In the genomic region with DNA sequence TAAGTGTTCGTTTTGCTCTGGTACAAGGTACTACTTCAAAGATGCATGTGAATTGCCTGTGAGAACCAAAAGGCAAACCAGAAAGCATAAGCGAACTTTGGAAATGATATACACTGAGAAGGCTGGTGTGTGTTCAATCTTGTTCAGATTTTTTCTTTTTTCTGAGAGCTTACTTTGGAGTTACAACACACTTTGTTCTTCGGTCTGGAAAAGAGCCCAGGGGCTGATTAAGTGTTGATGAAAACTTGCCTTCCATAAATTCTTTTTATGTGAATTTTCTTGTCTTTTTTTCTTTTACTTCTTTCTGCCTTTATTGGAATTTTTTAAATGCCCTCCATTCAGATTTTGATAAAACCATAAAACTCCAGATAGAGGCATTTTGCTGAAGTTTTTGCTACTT, we compare ENCODE assay signal across 32 cellular contexts.
DNase-seq lines count a peak whose midpoint lies in the region; ATAC-seq, FAIRE-seq and TF ChIP-seq lines count a peak whose summit lies in the region.
"Had no signal": no experiment of that assay in that cellular context is flagged by ENCODE, and none has a peak within 500 bp of the region (broad histone marks: within the 10 kb centered on the region; RNA-seq: fewer than 3 reads in every experiment).

No MANE protein-coding gene starts in this region.

- H3K4me1 ChIP-seq in Loucy (ENCODE audit: insufficient read depth, low read length, poor library complexity, severe bottlenecking) (peaks cover 8% of the 10 kb centered on the region), left lung (peaks cover 9 to 15% of the 10 kb centered on the region in 2 donors), tibial artery (peaks cover 0 to 47% (median 15%) of the 10 kb centered on the region in 4 donors)
- H3K4me1 ChIP-seq: body of pancreas, colonic mucosa, SJCRH30 had no signal

- no peaks in the 10 kb centered on the region for H3K79me2 ChIP-seq in Loucy (ENCODE audit: insufficient read depth, low read length)

- peak overlapping the region in 1 of 2 donors; percentile 19 for H3K27ac ChIP-seq in left lung
- peak overlapping the region; percentile 10 to 37 for H3K27ac ChIP-seq in tibial artery
- H3K27ac ChIP-seq: body of pancreas, colonic mucosa, esophagus squamous epithelium, heart right ventricle, right atrium auricular region, SJCRH30, thyroid gland had no signal

- H3K4me3 ChIP-seq in Loucy (ENCODE audit: low read length, poor library complexity, severe bottlenecking) (no peak overlapping the region), left lung (no peak overlapping the region), tibial artery (no peak overlapping the region)
- H3K4me3 ChIP-seq: body of pancreas, colonic mucosa, esophagus squamous epithelium, GM23338, heart right ventricle, K562, right atrium auricular region, SJCRH30, thyroid gland had no signal

- H3K4me1 Mint-ChIP-seq in T-helper 17 cell = no peaks in the 10 kb centered on the region
- H3K4me1 Mint-ChIP-seq: activated CD4-positive, alpha-beta memory T cell treated with anti-CD3 and anti-CD28 coated beads, Interleukin-2, amount 10 ng/mL, durations not matched to agents 7 days and 5 days; activated naive CD8-positive, alpha-beta T cell treated with anti-CD3 and anti-CD28 coated beads for 36 hours; GM23338; natural killer cell; T-cell had no signal

- H3K27me3 Mint-ChIP-seq in T-helper 17 cell = no peaks in the 10 kb centered on the region
- H3K27me3 Mint-ChIP-seq: activated CD4-positive, alpha-beta memory T cell treated with anti-CD3 and anti-CD28 coated beads, Interleukin-2, amount 10 ng/mL, durations not matched to agents 7 days and 5 days; effector memory CD8-positive, alpha-beta T cell; T-cell had no signal

- no peaks in the 10 kb centered on the region for H3F3A ChIP-seq in Loucy (ENCODE audit: low read depth)

- ATAC-seq in left lung (peak; percentile 60), T-helper 17 cell (no peak)
- ATAC-seq: activated CD4-positive, CD25-positive, alpha-beta regulatory T cell treated with anti-CD3 and anti-CD28 coated beads, Interleukin-2, amount 50 U/mL, for 24 hours; body of pancreas; CD8-positive, alpha-beta T cell; effector memory CD8-positive, alpha-beta T cell; GM23338; heart right ventricle; K562; left colon; natural killer cell; T-cell had no signal

- 0 out of 2 replicates have a peak overlapping the region, but pooled peaks have one; percentile 10 for H2AFZ ChIP-seq in Loucy (ENCODE audit: low read length)
- H2AFZ ChIP-seq: GM23338 had no signal

- intact Hi-C loops in left lung (cut with DNase I) (no loop called here), tibial artery (cut with DNase I; ENCODE audit: low total_unique reads) (no loop called here)

- H3K27me3 ChIP-seq in Loucy (ENCODE audit: insufficient read depth, low read length, poor library complexity, severe bottlenecking) = no peaks in the 10 kb centered on the region
- no peaks in the 10 kb centered on the region for H3K27me3 ChIP-seq in left lung
- no peaks in the 10 kb centered on the region for H3K27me3 ChIP-seq in tibial artery
- H3K27me3 ChIP-seq: body of pancreas, colonic mucosa, esophagus squamous epithelium, heart right ventricle, right atrium auricular region, SJCRH30, thyroid gland had no signal

- no peak overlapping the region for H3K4me2 ChIP-seq in Loucy (ENCODE audit: low read depth, low read length, poor library complexity, severe bottlenecking)
- H3K4me2 ChIP-seq: GM23338 had no signal

- no peak for DNase-seq in left lung
- no peak for DNase-seq in tibial artery
- DNase-seq in T-helper 17 cell = no peak
- DNase-seq in NCI-H774 (lab: John Stamatoyannopoulos, UW) = no peak
- DNase-seq in stimulated activated CD4-positive, alpha-beta T cell treated with anti-CD3 and anti-CD28 coated beads, Interleukin-12 subunit alpha, Interleukin-12 subunit beta, amount 100 ng/mL, for 4 hours = no peak
- DNase-seq in UCSD-AML1 (lab: John Stamatoyannopoulos, UW; ENCODE audit: unreplicated experiment) = no peak
- DNase-seq: activated CD4-positive, alpha-beta memory T cell treated with anti-CD3 and anti-CD28 coated beads, Interleukin-2, amount 10 ng/mL, durations not matched to agents 7 days and 5 days; activated naive CD8-positive, alpha-beta T cell treated with anti-CD3 and anti-CD28 coated beads for 36 hours; CD8-positive, alpha-beta T cell; colonic mucosa; effector memory CD8-positive, alpha-beta T cell; esophagus squamous epithelium; heart right ventricle; left colon; mesenchymal stem cell; natural killer cell; NCI-H1694; NCI-H2171; NCI-H510A treated with DMSO at 0.1 percent for 48 hours; SJCRH30; stimulated activated naive CD4-positive, alpha-beta T cell treated with Interleukin-2 at 50 U/mL for 16 hours; T-cell; thyroid gland had no signal

- H3K9ac ChIP-seq in Loucy (ENCODE audit: low read depth, low read length, poor library complexity, severe bottlenecking) = no peak overlapping the region

- H3K9me3 ChIP-seq in Loucy (ENCODE audit: insufficient read depth, low read depth, low read length) = no peaks in the 10 kb centered on the region
- H3K9me3 ChIP-seq in left lung = peaks cover 0 to 5% of the 10 kb centered on the region in 2 donors
- no peaks in the 10 kb centered on the region for H3K9me3 ChIP-seq in tibial artery
- no peaks in the 10 kb centered on the region for H3K9me3 ChIP-seq in T-helper 17 cell (ENCODE audit: control insufficient read depth, low read length, poor library complexity, severe bottlenecking)
- H3K9me3 ChIP-seq: body of pancreas, colonic mucosa, esophagus squamous epithelium, right atrium auricular region, SJCRH30, thyroid gland had no signal

- no peak overlapping the region for H3K4me3 Mint-ChIP-seq in T-helper 17 cell
- H3K4me3 Mint-ChIP-seq: activated CD4-positive, alpha-beta memory T cell treated with anti-CD3 and anti-CD28 coated beads, Interleukin-2, amount 10 ng/mL, durations not matched to agents 7 days and 5 days; activated naive CD8-positive, alpha-beta T cell treated with anti-CD3 and anti-CD28 coated beads for 36 hours; CD8-positive, alpha-beta T cell; effector memory CD8-positive, alpha-beta T cell; GM23338; natural killer cell; T-cell had no signal

- FAIRE-seq in endometrium (lab: Jason Lieb, UNC) = peak; percentile 94
- FAIRE-seq: G401.6, K562, RCC 7860 had no signal

- TF ChIP-seq CTCF in Loucy (conservative IDR thresholded peaks at IDR 0.05; ENCODE audit: low read length) = no peak
- no peak for TF ChIP-seq CTCF in left lung (IDR thresholded peaks at IDR 0.05)
- no peak for TF ChIP-seq CTCF in tibial artery (IDR thresholded peaks at IDR 0.05)

- no peaks in the 10 kb centered on the region for H3K36me3 ChIP-seq in Loucy (ENCODE audit: insufficient read depth, low read length)
- no peaks in the 10 kb centered on the region for H3K36me3 ChIP-seq in left lung
- H3K36me3 ChIP-seq in tibial artery = no peaks in the 10 kb centered on the region
- H3K36me3 ChIP-seq: colonic mucosa, esophagus squamous epithelium, heart right ventricle, right atrium auricular region, SJCRH30, thyroid gland had no signal

- H3K36me3 Mint-ChIP-seq in T-helper 17 cell (ENCODE audit: low read depth) = no peaks in the 10 kb centered on the region
- H3K36me3 Mint-ChIP-seq: activated naive CD8-positive, alpha-beta T cell treated with anti-CD3 and anti-CD28 coated beads for 36 hours; CD8-positive, alpha-beta T cell; natural killer cell; T-cell had no signal

- no peaks in the 10 kb centered on the region for H4K20me1 ChIP-seq in Loucy (ENCODE audit: insufficient read depth, low read length, poor library complexity, severe bottlenecking)

- no peak overlapping the region for H3K27ac Mint-ChIP-seq in T-helper 17 cell
- H3K27ac Mint-ChIP-seq: activated CD4-positive, alpha-beta memory T cell treated with anti-CD3 and anti-CD28 coated beads, Interleukin-2, amount 10 ng/mL, durations not matched to agents 7 days and 5 days; activated naive CD8-positive, alpha-beta T cell treated with anti-CD3 and anti-CD28 coated beads for 36 hours; CD8-positive, alpha-beta T cell; effector memory CD8-positive, alpha-beta T cell; GM23338; natural killer cell; T-cell had no signal

- no peaks in the 10 kb centered on the region for H3K9me2 ChIP-seq in Loucy (replicated peaks; ENCODE audit: low read depth, low read length)
